8 cellular contexts compared by ENCODE assay signal in genomic region chr1:51296379-51297357, GRCh38. TPM values are rescaled to one million over a fixed set of nuclear protein-coding genes. Genes with fewer than 3 reads are reported as not detected.
A peak's percentile ranks its signal among the peaks of the same experiment; 100 is the strongest.
DNase-seq lines count a peak whose midpoint lies in the region; ATAC-seq, FAIRE-seq and TF ChIP-seq lines count a peak whose summit lies in the region.

No MANE protein-coding gene starts in this region.

- POLR2A ChIA-PET in A549 (lab: Yijun Ruan, JAX) = interaction anchor here (0.6 to 1.5 kb wide), 2 partner anchors 10 to 61 kb away, joined by 3 to 5 read pairs; partner anchors contain the start of gene RNF11
- POLR2A ChIA-PET in activated CD4-positive, alpha-beta memory T cell treated with anti-CD3 and anti-CD28 coated beads for 36 hours (lab: Charles Lee) = interaction anchor here (0.6 to 1.1 kb wide), 2 partner anchors 61 to 62 kb away, joined by 4 to 5 read pairs; partner anchors contain the start of gene RNF11

- no peaks in the 10 kb centered on the region for H3K36me3 Mint-ChIP-seq in activated CD4-positive, alpha-beta memory T cell treated with anti-CD3 and anti-CD28 coated beads for 36 hours
- no peaks in the 10 kb centered on the region for H3K36me3 Mint-ChIP-seq in memory B cell

- H3K4me1 ChIP-seq in A549 = peaks cover 3% of the 10 kb centered on the region; the same call in 1 of the 3 replicates

- peak; percentile 72 for TF ChIP-seq CTCF in A549 (IDR thresholded peaks at IDR 0.05)

- H3K9me3 ChIP-seq in A549 = no peaks in the 10 kb centered on the region

- peak overlapping the region; percentile 27; the same call in 1 of the 3 replicates for H3K4me3 ChIP-seq in A549

- no peak for TF ChIP-seq EP300 in A549 (IDR thresholded peaks at IDR 0.05)

- no peak for FAIRE-seq in A549 (lab: Jason Lieb, UNC)

- ATAC-seq in A549 (peak; percentile 83 to 92), GM18517 (IDR thresholded peaks at IDR 0.05; ENCODE audit: unreplicated experiment) (peak; percentile 68), HG03460 (IDR thresholded peaks at IDR 0.05; ENCODE audit: unreplicated experiment) (peak; percentile 51), memory B cell (ENCODE audit: low read depth) (peak; percentile 71)

- H3K9me3 Mint-ChIP-seq in activated CD4-positive, alpha-beta memory T cell treated with anti-CD3 and anti-CD28 coated beads for 36 hours = no peaks in the 10 kb centered on the region
- H3K9me3 Mint-ChIP-seq in memory B cell = no peaks in the 10 kb centered on the region

- TF ChIP-seq RAD21 in A549 (conservative IDR thresholded peaks at IDR 0.05 in 1 of 2, IDR thresholded peaks at IDR 0.05 in 1 of 2) = peak; percentile 70

- intact Hi-C loops in activated CD4-positive, alpha-beta memory T cell treated with anti-CD3 and anti-CD28 coated beads for 36 hours (cut with micrococcal nuclease) = loop anchor here (1.0 to 5.0 kb wide), 4 partner anchors 59 to 424 kb away; no protein-coding TSS in a partner anchor

- peak overlapping the region; percentile 71 to 83 for H3K27ac ChIP-seq in A549

- H3K4me1 Mint-ChIP-seq in activated CD4-positive, alpha-beta memory T cell treated with anti-CD3 and anti-CD28 coated beads for 36 hours (ENCODE audit: low read depth) = peaks cover 14% of the 10 kb centered on the region
- H3K4me1 Mint-ChIP-seq in memory B cell = peaks cover 13% of the 10 kb centered on the region

- 53% methylated on average over 16 of the region's 33 CpGs for WGBS in A549 (ENCODE audit: missing lambda C conversion rate)

- H3K27ac Mint-ChIP-seq in activated CD4-positive, alpha-beta memory T cell treated with anti-CD3 and anti-CD28 coated beads for 36 hours = no peak overlapping the region
- H3K27ac Mint-ChIP-seq in memory B cell = peak overlapping the region; percentile 28

- peak overlapping the region; percentile 73 for H3K4me2 ChIP-seq in A549

- DNase-seq in A549 (ENCODE audit: low read depth in 1 of 2, low spot score in 1 of 2) = peak; percentile 69 to 75
- DNase-seq in NCI-H748 (lab: John Stamatoyannopoulos, UW; ENCODE audit: unreplicated experiment) = peak; percentile 86
- DNase-seq in activated CD4-positive, alpha-beta memory T cell treated with anti-CD3 and anti-CD28 coated beads for 36 hours = peak; percentile 87
- DNase-seq in ecto neural progenitor cell (ENCODE audit: low spot score) = peak; percentile 91
- peak; percentile 62 to 75 for DNase-seq in memory B cell (ENCODE audit: low spot score in 2 of 2)
- DNase-seq in stimulated activated CD4-positive, alpha-beta T cell treated with anti-CD3 and anti-CD28 coated beads, TNF-alpha, amount 100 ng/mL, for 48 hours (ENCODE audit: low read depth in 3 of 3) = peak; percentile 51 to 65 (median 59)

- peak overlapping the region; percentile 48 for H3K4me3 Mint-ChIP-seq in activated CD4-positive, alpha-beta memory T cell treated with anti-CD3 and anti-CD28 coated beads for 36 hours
- H3K4me3 Mint-ChIP-seq in memory B cell = peak overlapping the region; percentile 78

- CTCF ChIA-PET in A549 (lab: Yijun Ruan, JAX) = interaction anchor here (0.6 to 3.2 kb wide), 27 partner anchors 9 to 522 kb away, joined by 3 to 38 read pairs (median 4); partner anchors contain the start of gene TTC39A
- CTCF ChIA-PET in activated CD4-positive, alpha-beta memory T cell treated with anti-CD3 and anti-CD28 coated beads for 36 hours (lab: Charles Lee) = interaction anchor here (0.6 to 3.8 kb wide), 37 partner anchors 8 to 689 kb away, joined by 3 to 36 read pairs (median 4); partner anchors contain the start of genes RNF11 and TTC39A

- H3K27me3 Mint-ChIP-seq in activated CD4-positive, alpha-beta memory T cell treated with anti-CD3 and anti-CD28 coated beads for 36 hours = no peaks in the 10 kb centered on the region
- H3K27me3 Mint-ChIP-seq in memory B cell = peaks cover 8% of the 10 kb centered on the region

- TF ChIP-seq POLR2A in A549 (IDR thresholded peaks at IDR 0.05; ENCODE audit: low read length) = no peak

TF ChIP-seq in A549, 52 proteins besides CTCF, POLR2A, EP300 and RAD21:
- TF ChIP-seq E2F6 (IDR thresholded peaks at IDR 0.05; ENCODE audit: borderline replicate concordance, low read depth) = peak; percentile 82
- TF ChIP-seq GATA3 (IDR thresholded peaks at IDR 0.05; ENCODE audit: borderline replicate concordance) = no peak
- no peak for TF ChIP-seq CBX2 (IDR thresholded peaks at IDR 0.05; ENCODE audit: borderline replicate concordance, low read depth)
- no peak for TF ChIP-seq NFE2L2 (conservative IDR thresholded peaks at IDR 0.05; ENCODE audit: low read length)
- TF ChIP-seq HOXB5 (CRISPR knock-in tag; IDR thresholded peaks at IDR 0.05) = no peak
- no peak for TF ChIP-seq HOXA7 (CRISPR knock-in tag; IDR thresholded peaks at IDR 0.05)
- TF ChIP-seq ZNF302 (CRISPR knock-in tag; IDR thresholded peaks at IDR 0.05) = no peak
- no peak for TF ChIP-seq NPAS2 (CRISPR knock-in tag; IDR thresholded peaks at IDR 0.05; ENCODE audit: borderline replicate concordance)
- TF ChIP-seq HES2 (IDR thresholded peaks at IDR 0.05) = no peak
- TF ChIP-seq TFCP2L1 (CRISPR knock-in tag; IDR thresholded peaks at IDR 0.05) = no peak
- peak; percentile 70 for TF ChIP-seq MAX (IDR thresholded peaks at IDR 0.05)
- TF ChIP-seq JUN (IDR thresholded peaks at IDR 0.05) = no peak
- no peak for TF ChIP-seq CBX8 (IDR thresholded peaks at IDR 0.05)
- TF ChIP-seq SMC3 (IDR thresholded peaks at IDR 0.05) = peak; percentile 71
- TF ChIP-seq RNF2 (IDR thresholded peaks at IDR 0.05; ENCODE audit: borderline replicate concordance, low read depth) = no peak
- TF ChIP-seq MAZ (IDR thresholded peaks at IDR 0.05; ENCODE audit: borderline replicate concordance, low read depth, low read length) = no peak

RNA-seq across cellular contexts. Expression of gene TTC39A, which starts 33.7 kb away (rescaled TPM):
- polyA plus RNA-seq in A549 (2011; rRNA removed) = 6.2 TPM in 2 replicates
- polyA plus RNA-seq in A549 (2012; cell fraction: cytosol; rRNA removed) = 1.6 and 2.0 TPM in 2 replicates
- 1.4 and 1.7 TPM in 2 replicates for polyA plus RNA-seq in A549 (2012; cell fraction: nucleus; rRNA removed)
- polyA plus RNA-seq in A549 (2017; fragmentation: RNase III; extraction: RNeasy Plus Mini Kit Qiagen cat#74134 plus additional on column Dnase treatment) = 1.4 to 2.0 TPM (median 1.7 TPM) in 3 replicates
- 9.5 and 11.5 TPM in 2 replicates for polyA minus RNA-seq in A549 (2011; rRNA and poly(A)+ RNA removed)
- total RNA-seq in activated CD4-positive, alpha-beta memory T cell treated with anti-CD3 and anti-CD28 coated beads for 36 hours = under 1 TPM in 1 of 2 experiments, not detected in 1; 0.19 TPM

Comparison
In these comparisons a context has a peak if more than half of its experiments do, and no peak if none do; other contexts are left out.
1. Peak in every context shown above with its lines: DNase-seq, ATAC-seq, H3K4me3 ChIP-seq and H3K27ac ChIP-seq.